Comparison of ENCODE assay signal across 8 cellular contexts in genomic region chr20:17960927-17961599, GRCh38. TPM values are rescaled to one million over a fixed set of nuclear protein-coding genes. Genes with fewer than 3 reads are reported as not detected.
DNase-seq lines count a peak whose midpoint lies in the region; ATAC-seq and TF ChIP-seq lines count a peak whose summit lies in the region.

No MANE protein-coding gene starts in this region.

- no peaks in the 10 kb centered on the region for H3K27me3 Mint-ChIP-seq in activated naive CD4-positive, alpha-beta T cell treated with anti-CD3 and anti-CD28 coated beads, Interleukin-2, amount 50 U/mL, for 24 hours

- WGBS in right lobe of liver (ENCODE audit: insufficient coverage, low coverage, low lambda C conversion rate, missing lambda C conversion rate), result 18% methylated on average over 6 of the region's 6 CpGs

- H3K9ac ChIP-seq in adipocyte (ENCODE audit: low read length), result peak overlapping the region; percentile 62

- no peak for TF ChIP-seq CTCF in right lobe of liver (IDR thresholded peaks at IDR 0.05)

- peaks cover 26% of the 10 kb centered on the region for H3K36me3 Mint-ChIP-seq in activated naive CD4-positive, alpha-beta T cell treated with anti-CD3 and anti-CD28 coated beads, Interleukin-2, amount 50 U/mL, for 24 hours

- peak; percentile 12 to 64 (median 32) for ATAC-seq in right lobe of liver
- ATAC-seq in HG02759 (IDR thresholded peaks at IDR 0.05; ENCODE audit: unreplicated experiment), result no peak
- no peak for ATAC-seq in GM21360 (IDR thresholded peaks at IDR 0.05; ENCODE audit: unreplicated experiment)

- peaks cover 85% of the 10 kb centered on the region for H3K4me1 ChIP-seq in adipocyte (ENCODE audit: control insufficient read depth, insufficient read depth, low read length)
- H3K4me1 ChIP-seq in right lobe of liver, result peaks cover 0 to 82% (median 28%) of the 10 kb centered on the region in 4 donors

- no peak overlapping the region for H3K27ac Mint-ChIP-seq in activated naive CD4-positive, alpha-beta T cell treated with anti-CD3 and anti-CD28 coated beads, Interleukin-2, amount 50 U/mL, for 24 hours

- H3K4me3 Mint-ChIP-seq in activated naive CD4-positive, alpha-beta T cell treated with anti-CD3 and anti-CD28 coated beads, Interleukin-2, amount 50 U/mL, for 24 hours, result peak overlapping the region; percentile 45

- intact Hi-C loops in right lobe of liver (cut with DNase I), result no loop called here

- H3K36me3 ChIP-seq in adipocyte (ENCODE audit: control insufficient read depth, insufficient read depth, low read length, severe bottlenecking) (peaks cover 10% of the 10 kb centered on the region), right lobe of liver (no peaks in the 10 kb centered on the region)

- no peak for DNase-seq in activated naive CD4-positive, alpha-beta T cell treated with Interleukin-2 at 50 U/mL for 16 hours
- DNase-seq in adipocyte (ENCODE audit: low read depth), result peak; percentile 59
- DNase-seq in right lobe of liver, result peak in 1 of 3 donors; percentile 67
- DNase-seq in NCI-H146 treated with DMSO at 0.1 percent for 48 hours (lab: John Stamatoyannopoulos, UW; ENCODE audit: unreplicated experiment), result no peak
- no peak for DNase-seq in DMS79 treated with DMSO at 0.1 percent for 48 hours (lab: John Stamatoyannopoulos, UW)

- H3K4me1 Mint-ChIP-seq in activated naive CD4-positive, alpha-beta T cell treated with anti-CD3 and anti-CD28 coated beads, Interleukin-2, amount 50 U/mL, for 24 hours, result peaks cover 78% of the 10 kb centered on the region

- H3K4me3 ChIP-seq in adipocyte (ENCODE audit: low read length) (peak overlapping the region; percentile 53), right lobe of liver (no peak overlapping the region)

- no peaks in the 10 kb centered on the region for H3K9me3 ChIP-seq in adipocyte (ENCODE audit: control insufficient read depth, low read length)
- H3K9me3 ChIP-seq in right lobe of liver, result no peaks in the 10 kb centered on the region

- H3K27ac ChIP-seq in right lobe of liver, result peak overlapping the region; percentile 1 to 45 (median 36)

- no peak for TF ChIP-seq POLR2A in right lobe of liver (IDR thresholded peaks at IDR 0.05)

- H3K27me3 ChIP-seq in adipocyte (replicated peaks; ENCODE audit: control insufficient read depth, insufficient read depth, low read length), result no peaks in the 10 kb centered on the region
- H3K27me3 ChIP-seq in right lobe of liver, result no peaks in the 10 kb centered on the region

- H3K9me3 Mint-ChIP-seq in activated naive CD4-positive, alpha-beta T cell treated with anti-CD3 and anti-CD28 coated beads, Interleukin-2, amount 50 U/mL, for 24 hours, result no peaks in the 10 kb centered on the region

RNA-seq across cellular contexts. Expression of gene SNX5, which starts 7.5 kb away (rescaled TPM):
- 10 to 100 TPM; 32.6 to 74.5 (median 46.0) TPM for total RNA-seq in right lobe of liver

RNA-seq across cellular contexts. Expression of gene MGME1, which starts 7.8 kb away (rescaled TPM):
- 1 to 10 TPM; 6.0 to 8.4 (median 7.5) TPM for total RNA-seq in right lobe of liver

Comparison
In these comparisons a context has a peak if more than half of its experiments do, and no peak if none do; other contexts are left out.
1. ATAC-seq: peak in right lobe of liver (4 of 4); none in HG02759 (single experiment) and GM21360 (single experiment).